Comparison of ENCODE assay signal across 9 cellular contexts in genomic region chr6:36838896-36839818, GRCh38. TPM values are rescaled to one million over a fixed set of nuclear protein-coding genes. Genes with fewer than 3 reads are reported as not detected.
DNase-seq lines count a peak whose midpoint lies in the region; ATAC-seq, FAIRE-seq and TF ChIP-seq lines count a peak whose summit lies in the region.
"Had no signal": no experiment of that assay in that cellular context is flagged by ENCODE, and none has a peak within 500 bp of the region (broad histone marks: within the 10 kb centered on the region; RNA-seq: fewer than 3 reads in every experiment).

Gene CPNE5 (minus strand): TSS chr6:36839444. CDS start chr6:36839377, 67 bp downstream.

- H3K4me3 ChIP-seq in ACC112 (ENCODE audit: low read depth, low read length) (peak within 1 kb of the TSS; percentile 74), HL-60 (replicated peaks; ENCODE audit: insufficient read depth, low read length) (peak within 1 kb of the TSS; percentile 36), mammary epithelial cell (replicated peaks in 1 of 3; ENCODE audit: insufficient read depth in 1 of 3, low read depth in 2 of 3, low read length in 3 of 3) (peak within 1 kb of the TSS; percentile 16 to 37 (median 37)), lower lobe of right lung (peak within 1 kb of the TSS; percentile 55)

- in situ Hi-C loops in mammary epithelial cell (cut with MboI; ENCODE audit: low sequenced_read_pairs in 2 of 2) = no loop called here

- H3K27ac ChIP-seq in ACC112 (ENCODE audit: low read depth, low read length) (no peak within 1 kb of the TSS), HL-60 (replicated peaks) (no peak within 1 kb of the TSS), mammary epithelial cell (ENCODE audit: insufficient read depth, low read depth, low read length) (no peak within 1 kb of the TSS), lower lobe of right lung (no peak within 1 kb of the TSS)
- H3K27ac ChIP-seq: epithelial cell of prostate had no signal

- H2AFZ ChIP-seq in ACC112 (ENCODE audit: low read length, unreplicated experiment) = peak within 1 kb of the TSS; percentile 45
- H2AFZ ChIP-seq in mammary epithelial cell (ENCODE audit: low read depth, low read length) = peak within 1 kb of the TSS; percentile 74

- H3K9me3 ChIP-seq in mammary epithelial cell (replicated peaks; ENCODE audit: insufficient read depth, low read length) (no peaks in the 10 kb centered on the region), lower lobe of right lung (no peaks in the 10 kb centered on the region)

- no peaks in the 10 kb centered on the region for H3K79me2 ChIP-seq in ACC112 (ENCODE audit: control insufficient read depth, insufficient read depth, low read length, unreplicated experiment)
- H3K79me2 ChIP-seq in mammary epithelial cell (ENCODE audit: insufficient read depth, low read length) = no peaks in the 10 kb centered on the region

- 20% methylated on average over 14 of the region's 63 CpGs for WGBS in mammary epithelial cell (ENCODE audit: low coverage, missing lambda C conversion rate)

- peak in 1 of 2 donors; percentile 32 for ATAC-seq in lower lobe of right lung
- no peak for ATAC-seq in GM18861 (IDR thresholded peaks at IDR 0.05; ENCODE audit: unreplicated experiment)
- ATAC-seq in HG02678 (IDR thresholded peaks at IDR 0.05; ENCODE audit: unreplicated experiment) = no peak

- H3K9ac ChIP-seq in mammary epithelial cell (ENCODE audit: insufficient read depth, low read length) = no peak within 1 kb of the TSS

- dilution Hi-C loops in mammary epithelial cell (cut with HindIII; ENCODE audit: low sequenced_read_pairs) = no loop called here

- no peak for FAIRE-seq in urothelium cell line (lab: Jason Lieb, UNC)

- CTCF ChIA-PET in mammary epithelial cell (lab: Charles Lee; ENCODE audit: low non-redundant PET) = no interaction called here

- no peak for TF ChIP-seq CTCF in HL-60 (IDR thresholded peaks at IDR 0.05; ENCODE audit: insufficient read depth, low read length)
- no peak for TF ChIP-seq CTCF in mammary epithelial cell (conservative IDR thresholded peaks at IDR 0.05 in 1 of 2, IDR thresholded peaks at IDR 0.05 in 1 of 2; ENCODE audit: extremely low read depth in 1 of 2, insufficient read depth in 1 of 2, low read depth in 1 of 2, low read length in 2 of 2)
- no peak for TF ChIP-seq CTCF in lower lobe of right lung (IDR thresholded peaks at IDR 0.05)

- H3K27me3 ChIP-seq in ACC112 (ENCODE audit: insufficient read depth, low read length) = peaks cover 18% of the 10 kb centered on the region
- H3K27me3 ChIP-seq in HL-60 (ENCODE audit: insufficient read depth, poor library complexity, severe bottlenecking) = peaks cover 17% of the 10 kb centered on the region
- H3K27me3 ChIP-seq in mammary epithelial cell (ENCODE audit: insufficient read depth, low read length) = peaks cover 13% of the 10 kb centered on the region
- peaks cover 22% of the 10 kb centered on the region for H3K27me3 ChIP-seq in lower lobe of right lung (ENCODE audit: low read depth)

- H3K4me1 ChIP-seq in ACC112 (ENCODE audit: control insufficient read depth, insufficient read depth, low read length, unreplicated experiment) (peaks cover 15% of the 10 kb centered on the region), mammary epithelial cell (ENCODE audit: insufficient read depth, low read length) (peaks cover 13% of the 10 kb centered on the region), lower lobe of right lung (peaks cover 27% of the 10 kb centered on the region)

- H3K36me3 ChIP-seq in ACC112 (ENCODE audit: insufficient read depth, low read length) (no peaks in the 10 kb centered on the region), mammary epithelial cell (ENCODE audit: insufficient read depth, low read length) (no peaks in the 10 kb centered on the region), lower lobe of right lung (no peaks in the 10 kb centered on the region)

- no TSS peak for BruUV-seq in mammary epithelial cell (replicated peaks; lab: Mats Ljungman, UMichigan)

- H3K4me2 ChIP-seq in mammary epithelial cell (ENCODE audit: insufficient read depth, low read depth, low read length) = peak within 1 kb of the TSS; percentile 84

- DNase-seq in HL-60 (ENCODE audit: low read depth in 1 of 2, low spot score in 1 of 2) (no peak), mammary epithelial cell (no peak), lower lobe of right lung (no peak), urothelium cell line (ENCODE audit: low spot score) (peak; percentile 47), NCI-H526 treated with DMSO at 0.1 percent for 48 hours (lab: John Stamatoyannopoulos, UW) (no peak)

- intact Hi-C loops in mammary epithelial cell (cut with micrococcal nuclease) (no loop called here), lower lobe of right lung (cut with DNase I) (no loop called here)

- H4K20me1 ChIP-seq in mammary epithelial cell (ENCODE audit: insufficient read depth, low read length) = no peaks in the 10 kb centered on the region

RNA-seq across cellular contexts. Expression of gene CPNE5, which starts in this region (rescaled TPM):
- under 1 TPM in 1 of 2 donors, not detected in 1; 0.31 TPM for total RNA-seq in mammary epithelial cell
- 0.10 TPM for polyA plus RNA-seq in mammary epithelial cell
- polyA minus RNA-seq in mammary epithelial cell = not detected
- 2.4 TPM for total RNA-seq in lower lobe of right lung
